Comparison of ENCODE assay signal across 19 cellular contexts in genomic region chr3:159548675-159549335, GRCh38.
DNase-seq lines count a peak whose midpoint lies in the region; ATAC-seq and TF ChIP-seq lines count a peak whose summit lies in the region.
"Had no signal": no experiment of that assay in that cellular context is flagged by ENCODE, and none has a peak within 500 bp of the region (broad histone marks: within the 10 kb centered on the region; RNA-seq: fewer than 3 reads in every experiment).

No MANE protein-coding gene starts in this region.

- peak; percentile 86 for ATAC-seq in PC-3
- no peak for ATAC-seq in aorta (ENCODE audit: low FRiP score)
- ATAC-seq: activated CD4-positive, alpha-beta T cell treated with anti-CD3 and anti-CD28 coated beads for 36 hours; psoas muscle; stimulated activated memory B cell treated with anti-CD40 and anti-IgM and Interleukin-4, amounts not matched to agents 10 μg/mL and 1 μg/mL and 100 μg/mL, for 72 hours had no signal

- H3K27me3 ChIP-seq in PC-3 (ENCODE audit: low read length): no peaks in the 10 kb centered on the region
- H3K27me3 ChIP-seq in aorta (ENCODE audit: control insufficient read depth in 1 of 2, insufficient read depth in 2 of 2, low read length in 1 of 2): no peaks in the 10 kb centered on the region
- H3K27me3 ChIP-seq: BLaER1 treated with 17β-estradiol and CSF1 and Interleukin-3, amounts not matched to agents 10 nM and 100 nM; SJCRH30; tibial artery had no signal

- H4K20me1 ChIP-seq in PC-3 (ENCODE audit: low read length): no peaks in the 10 kb centered on the region
- H4K20me1 ChIP-seq: BLaER1 treated with 17β-estradiol and CSF1 and Interleukin-3, amounts not matched to agents 10 nM and 100 nM had no signal

- H3K36me3 ChIP-seq in PC-3 (ENCODE audit: low read depth, low read length) (no peaks in the 10 kb centered on the region), aorta (ENCODE audit: control insufficient read depth in 1 of 2, insufficient read depth in 2 of 2, low read length in 1 of 2) (no peaks in the 10 kb centered on the region)
- H3K36me3 ChIP-seq: BLaER1 treated with 17β-estradiol and CSF1 and Interleukin-3, amounts not matched to agents 10 nM and 100 nM; SJCRH30; tibial artery had no signal

- POLR2A ChIA-PET in PC-3 (lab: Charles Lee; ENCODE audit: unreplicated experiment): interaction anchor here (0.6 kb wide), 1 partner anchor 282 kb away, joined by 3 read pairs; no protein-coding TSS in a partner anchor

- H2AFZ ChIP-seq in PC-3 (ENCODE audit: low read length): no peak overlapping the region

- CTCF ChIA-PET in PC-3 (lab: Charles Lee): no interaction called here

- no peaks in the 10 kb centered on the region for H3K79me2 ChIP-seq in PC-3 (ENCODE audit: low read length)

- H3F3A ChIP-seq in PC-3 (ENCODE audit: low read length, unreplicated experiment): no peaks in the 10 kb centered on the region

- H3K4me1 ChIP-seq in PC-3 (ENCODE audit: insufficient read depth, low read length): peaks cover 9% of the 10 kb centered on the region; the same call in 1 of the 2 replicates
- no peaks in the 10 kb centered on the region for H3K4me1 ChIP-seq in aorta (ENCODE audit: control insufficient read depth in 1 of 2, insufficient read depth in 2 of 2, low read length in 2 of 2)
- H3K4me1 ChIP-seq: BLaER1 treated with 17β-estradiol and CSF1 and Interleukin-3, amounts not matched to agents 10 nM and 100 nM; psoas muscle; SJCRH30; tibial artery had no signal

- DNase-seq in ELR (ENCODE audit: low read depth): peak; percentile 83
- DNase-seq in PC-3: peak; percentile 67
- peak; percentile 72 for DNase-seq in choroid plexus epithelial cell (ENCODE audit: low read depth)
- DNase-seq in retinal pigment epithelial cell (ENCODE audit: low read depth): peak; percentile 31
- no peak for DNase-seq in aorta
- no peak for DNase-seq in DMS53 (lab: John Stamatoyannopoulos, UW)
- no peak for DNase-seq in germinal center (ENCODE audit: low spot score)
- DNase-seq in ecto neural progenitor cell (ENCODE audit: low spot score): no peak
- DNase-seq: activated CD4-positive, alpha-beta T cell treated with anti-CD3 and anti-CD28 coated beads for 36 hours; activated effector memory CD4-positive, alpha-beta T cell treated with anti-CD3 and anti-CD28 coated beads, Interleukin-2, amount 50 U/mL, for 16 hours; DMS 273 treated with DMSO at 0.1 percent for 48 hours; MM.1S; NCI-H1694; nephron progenitor cell; psoas muscle; SJCRH30; tibial artery had no signal

- no peak overlapping the region for H3K4me3 ChIP-seq in PC-3 (ENCODE audit: low read length)
- no peak overlapping the region for H3K4me3 ChIP-seq in choroid plexus epithelial cell (ENCODE audit: low read depth, low read length)
- H3K4me3 ChIP-seq in retinal pigment epithelial cell (ENCODE audit: low read length): no peak overlapping the region
- no peak overlapping the region for H3K4me3 ChIP-seq in aorta (ENCODE audit: low read length in 2 of 2)
- H3K4me3 ChIP-seq: BLaER1 treated with 17β-estradiol and CSF1 and Interleukin-3, amounts not matched to agents 10 nM and 100 nM; psoas muscle; SJCRH30; tibial artery had no signal

- H3K9ac ChIP-seq in PC-3 (ENCODE audit: low read length): no peak overlapping the region
- H3K9ac ChIP-seq: BLaER1 treated with 17β-estradiol and CSF1 and Interleukin-3, amounts not matched to agents 10 nM and 100 nM had no signal

- BruUV-seq in PC-3 (replicated peaks; lab: Mats Ljungman, UMichigan): no TSS peak

- TF ChIP-seq CTCF in PC-3 (conservative IDR thresholded peaks at IDR 0.05; ENCODE audit: low read depth, low read length) (no peak), choroid plexus epithelial cell (conservative IDR thresholded peaks at IDR 0.05; ENCODE audit: low read depth, low read length) (no peak), retinal pigment epithelial cell (conservative IDR thresholded peaks at IDR 0.05; ENCODE audit: low read depth, low read length) (no peak)

- WGBS in aorta, 2 donors: 82% methylated on average over 3 of the region's 3 CpGs

- H3K9me3 ChIP-seq in PC-3 (ENCODE audit: low read length): no peaks in the 10 kb centered on the region
- peaks cover 1% of the 10 kb centered on the region for H3K9me3 ChIP-seq in aorta (ENCODE audit: control insufficient read depth, low read length)
- H3K9me3 ChIP-seq: SJCRH30 had no signal

- no peaks in the 10 kb centered on the region for H3K9me2 ChIP-seq in PC-3 (replicated peaks; ENCODE audit: low read length)

- peak overlapping the region; percentile 7; the same call in 1 of the 2 replicates for H3K27ac ChIP-seq in PC-3 (ENCODE audit: low read length)
- no peak overlapping the region for H3K27ac ChIP-seq in aorta (ENCODE audit: low read depth in 1 of 2, low read length in 2 of 2)
- H3K27ac ChIP-seq: BLaER1 treated with 17β-estradiol and CSF1 and Interleukin-3, amounts not matched to agents 10 nM and 100 nM; psoas muscle; SJCRH30; tibial artery had no signal

- intact Hi-C loops in PC-3 (cut with micrococcal nuclease): no loop called here
- intact Hi-C loops in aorta (cut with DNase I): no loop called here

- H3K4me2 ChIP-seq in PC-3 (ENCODE audit: low read length): peak overlapping the region; percentile 50
- H3K4me2 ChIP-seq: BLaER1 treated with 17β-estradiol and CSF1 and Interleukin-3, amounts not matched to agents 10 nM and 100 nM had no signal

Comparison
In these comparisons a context has a peak if more than half of its experiments do, and no peak if none do; other contexts are left out.
1. DNase-seq: peak in ELR (single experiment), PC-3 (single experiment), choroid plexus epithelial cell (single experiment) and retinal pigment epithelial cell (single experiment); none in aorta (0 of 2), DMS53 (single experiment), germinal center (single experiment) and ecto neural progenitor cell (single experiment).